30 cellular contexts compared by ENCODE assay signal in genomic region chr11:256952-257737, GRCh38. TPM values are rescaled to one million over a fixed set of nuclear protein-coding genes. Genes with fewer than 3 reads are reported as not detected.
DNase-seq lines count a peak whose midpoint lies in the region; ATAC-seq and TF ChIP-seq lines count a peak whose summit lies in the region.
"Had no signal": no experiment of that assay in that cellular context is flagged by ENCODE, and none has a peak within 500 bp of the region (broad histone marks: within the 10 kb centered on the region; RNA-seq: fewer than 3 reads in every experiment).

No MANE protein-coding gene starts in this region.

- intact Hi-C loops in stomach (cut with DNase I; ENCODE audit: low total_unique reads) = no loop called here

- H3K4me3 ChIP-seq in BLaER1 (no peak overlapping the region), stomach (no peak overlapping the region)
- H3K4me3 ChIP-seq: A549, esophagus muscularis mucosa, gastrocnemius medialis, lung, MG63, PC-9, right atrium auricular region had no signal

- H3K4me2 ChIP-seq in BLaER1 = no peak overlapping the region; the same call in 1 of the 2 replicates
- H3K4me2 ChIP-seq: A549, PC-9 had no signal

- no peak for TF ChIP-seq CTCF in stomach (IDR thresholded peaks at IDR 0.05)

- no peak for TF ChIP-seq POLR2A in stomach (IDR thresholded peaks at IDR 0.05)

- no peaks in the 10 kb centered on the region; the same call in 1 of the 2 replicates for H4K20me1 ChIP-seq in BLaER1

- H3K27ac ChIP-seq in BLaER1 (0 out of 2 replicates have a peak overlapping the region, but pooled peaks have one; percentile 12), stomach (no peak overlapping the region)
- H3K27ac ChIP-seq: A549, esophagus muscularis mucosa, gastrocnemius medialis, PC-9, right atrium auricular region had no signal

- H3K27me3 ChIP-seq in BLaER1 (no peaks in the 10 kb centered on the region), stomach (peaks cover 0 to 4% (median 3%) of the 10 kb centered on the region in 3 donors)
- H3K27me3 ChIP-seq: BE2C, gastrocnemius medialis, MG63, right atrium auricular region had no signal

- H3K4me1 ChIP-seq in BLaER1 = 0 out of 2 replicates have a peak, but pooled peaks cover 6% of the 10 kb centered on the region
- H3K4me1 ChIP-seq in stomach = no peaks in the 10 kb centered on the region
- H3K4me1 ChIP-seq: A549, BE2C, esophagus muscularis mucosa, gastrocnemius medialis, right atrium auricular region had no signal

- 66 to 82% (median 71%) methylated on average over 14 of the region's 14 CpGs for WGBS in stomach, 5 donors

- H3K36me3 ChIP-seq in BLaER1 = peaks cover 20% of the 10 kb centered on the region
- peaks cover 7 to 19% (median 18%) of the 10 kb centered on the region in 4 donors for H3K36me3 ChIP-seq in stomach
- H3K36me3 ChIP-seq: BE2C, MG63 had no signal

- ATAC-seq in GM18867 (IDR thresholded peaks at IDR 0.05; ENCODE audit: unreplicated experiment) (peak; percentile 55), esophagus mucosa (peak; percentile 16), HG02970 (IDR thresholded peaks at IDR 0.05; ENCODE audit: low FRiP score, unreplicated experiment) (no peak)
- ATAC-seq: effector memory CD8-positive, alpha-beta T cell; gastrocnemius medialis had no signal

- peaks cover 8% of the 10 kb centered on the region; the same call in 1 of the 2 replicates for H3K9me3 ChIP-seq in BLaER1
- no peaks in the 10 kb centered on the region for H3K9me3 ChIP-seq in stomach
- H3K9me3 ChIP-seq: A549, BE2C, esophagus muscularis mucosa, gastrocnemius medialis, MG63, right atrium auricular region had no signal

- TF ChIP-seq EP300 in stomach (IDR thresholded peaks at IDR 0.05) = no peak

- H3K9ac ChIP-seq in BLaER1 = no peak overlapping the region

- DNase-seq in NOMO-1 treated with dmso at 0.1 percent for 144 hours (lab: John Stamatoyannopoulos, UW; ENCODE audit: unreplicated experiment) (peak; percentile 37), stomach (no peak), mesenteric fat pad (ENCODE audit: low spot score) (no peak)
- DNase-seq in activated naive CD4-positive, alpha-beta T cell (lab: John Stamatoyannopoulos, UW) = no peak
- DNase-seq: activated CD4-positive, alpha-beta T cell treated with anti-CD3 and anti-CD28 coated beads, Interleukin-2, amount 50 U/mL, for 1 hour; activated CD8-positive, alpha-beta memory T cell treated with anti-CD3 and anti-CD28 coated beads, Interleukin-2, amount 50 U/mL, for 48 hours; activated effector memory CD4-positive, alpha-beta T cell treated with anti-CD3 and anti-CD28 coated beads, Interleukin-2, amount 50 U/mL, for 16 hours; BE2C; DND-41; effector memory CD8-positive, alpha-beta T cell; gastrocnemius medialis; H9; hippocampal formation; IMR-90; MG63; NCI-H1694; NCI-H526 treated with DMSO at 0.1 percent for 48 hours; PC-9; SHP77 treated with DMSO at 0.1 percent for 48 hours had no signal

RNA-seq across cellular contexts. Expression of gene PSMD13, which starts 20.4 kb away (rescaled TPM):
- total RNA-seq in esophagus mucosa (81.8 TPM), stomach (100 to 1,000 TPM in 2 of 5 donors, 10 to 100 TPM in 3; 36.2 to 132 (median 64.9) TPM), mesenteric fat pad (100 TPM)
- polyA plus RNA-seq in stomach = 100 to 1,000 TPM; 116 to 126 (median 123) TPM

RNA-seq across cellular contexts. Expression of gene SIRT3, which starts 21.0 kb away (rescaled TPM):
- 6.2 TPM for total RNA-seq in esophagus mucosa
- 10 to 100 TPM in 2 of 5 donors, 1 to 10 TPM in 3; 5.4 to 63.7 (median 7.3) TPM for total RNA-seq in stomach
- 10 to 100 TPM; 10.8 to 19.2 (median 13.8) TPM for polyA plus RNA-seq in stomach
- total RNA-seq in mesenteric fat pad = 14.1 TPM

RNA-seq across cellular contexts. Expression of gene NLRP6, which starts 21.1 kb away (rescaled TPM):
- 0.12 TPM for total RNA-seq in esophagus mucosa
- 1 to 10 TPM in 1 of 5 donors, under 1 TPM in 2, not detected in 2; 0.45 to 3.6 (median 0.55) TPM for total RNA-seq in stomach
- polyA plus RNA-seq in stomach = under 1 TPM in 2 of 3 donors, not detected in 1; 0.08 to 0.12 TPM
- 1.8 TPM for total RNA-seq in mesenteric fat pad
- total RNA-seq: H9, IMR-90, PC-9 had no signal
- polyA plus RNA-seq: IMR-90 had no signal

RNA-seq across cellular contexts. Expression of gene PGGHG, which starts 31.8 kb away (rescaled TPM):
- 2.4 TPM for total RNA-seq in esophagus mucosa
- total RNA-seq in stomach = 10 to 100 TPM in 4 of 5 donors, 1 to 10 TPM in 1; 3.5 to 34.8 (median 11.9) TPM
- polyA plus RNA-seq in stomach = 10 to 100 TPM; 14.4 to 44.0 (median 20.7) TPM
- total RNA-seq in mesenteric fat pad = 25.2 TPM

RNA-seq across cellular contexts. Expression of gene IFITM5, which starts 42.2 kb away (rescaled TPM):
- not detected for total RNA-seq in esophagus mucosa
- total RNA-seq in stomach = under 1 TPM in 1 of 5 donors, not detected in 4; 0.73 TPM
- polyA plus RNA-seq in stomach = not detected
- not detected for total RNA-seq in mesenteric fat pad
- total RNA-seq: esophagus muscularis mucosa; gastrocnemius medialis; H9; IMR-90; lung; PC-9; right atrium auricular region; subcutaneous adipose tissue; T-helper 1 cell treated with Interleukin-12 subunit alpha and Interleukin-12 subunit beta and Interleukin-4 antibody, amounts not matched to agents 30 ng/mL and 1 ng/mL, for 36 hours; ureter had no signal
- polyA plus RNA-seq: A549, IMR-90, lung had no signal
